Comparison of ENCODE assay signal across 8 cellular contexts in genomic region chr1:243253211-243253926, GRCh38. TPM values are rescaled to one million over a fixed set of nuclear protein-coding genes. Genes with fewer than 3 reads are reported as not detected.
DNase-seq lines count a peak whose midpoint lies in the region; FAIRE-seq and TF ChIP-seq lines count a peak whose summit lies in the region.

No MANE protein-coding gene starts in this region.

- FAIRE-seq in D721Med (lab: Jason Lieb, UNC) = peak; percentile 66

- no peak overlapping the region for H2AFZ ChIP-seq in Karpas-422 (ENCODE audit: low read length)

- no peaks in the 10 kb centered on the region for H3K9me2 ChIP-seq in Karpas-422 (replicated peaks; ENCODE audit: insufficient read depth, low read length)

- H3K4me2 ChIP-seq in Karpas-422 (ENCODE audit: low read depth, low read length, poor library complexity, severe bottlenecking) = peak overlapping the region; percentile 85

- peak overlapping the region; percentile 81 for H3K9ac ChIP-seq in Karpas-422 (ENCODE audit: low read length)

- DNase-seq in D721Med (ENCODE audit: insufficient read length, low spot score) (no peak), Karpas-422 (peak; percentile 52), brain microvascular endothelial cell (no peak), medulla oblongata (ENCODE audit: extremely low spot score) (peak; percentile 61), NCI-H446 treated with DMSO at 0.1 percent for 48 hours (lab: John Stamatoyannopoulos, UW) (no peak), NCI-H1930 (lab: John Stamatoyannopoulos, UW) (no peak), posterior cingulate gyrus (no peak)

- H3K36me3 ChIP-seq in Karpas-422 (ENCODE audit: insufficient read depth, low read length) = peaks cover 7% of the 10 kb centered on the region; the same call in 1 of the 2 replicates
- H3K36me3 ChIP-seq in brain microvascular endothelial cell (replicated peaks) = peaks cover 2% of the 10 kb centered on the region
- no peaks in the 10 kb centered on the region for H3K36me3 ChIP-seq in urinary bladder (ENCODE audit: insufficient read depth)

- H4K20me1 ChIP-seq in Karpas-422 (ENCODE audit: insufficient read depth, low read depth, low read length) = no peaks in the 10 kb centered on the region

- no peak for TF ChIP-seq CTCF in D721Med (IDR thresholded peaks at IDR 0.05; ENCODE audit: insufficient read depth, missing control alignments)
- TF ChIP-seq CTCF in brain microvascular endothelial cell (IDR thresholded peaks at IDR 0.05; ENCODE audit: low read depth, low read length, missing control alignments) = no peak

- H3K9me3 ChIP-seq in Karpas-422 (ENCODE audit: low read length) = no peaks in the 10 kb centered on the region

- peaks cover 90% of the 10 kb centered on the region for H3K79me2 ChIP-seq in Karpas-422 (ENCODE audit: low read length)

- 7% methylated on average over 8 of the region's 8 CpGs for WGBS in urinary bladder

- H3K4me3 ChIP-seq in Karpas-422 (ENCODE audit: low read length) = peak overlapping the region; percentile 77
- H3K4me3 ChIP-seq in brain microvascular endothelial cell (ENCODE audit: low read depth, low read length) = peak overlapping the region; percentile 90
- peak overlapping the region; percentile 0 for H3K4me3 ChIP-seq in urinary bladder (ENCODE audit: low read depth, low read length)

- H3K4me1 ChIP-seq in Karpas-422 (ENCODE audit: low read length) (peaks cover 59% of the 10 kb centered on the region), urinary bladder (ENCODE audit: insufficient read depth) (no peaks in the 10 kb centered on the region)

- H3K27me3 ChIP-seq in Karpas-422 (ENCODE audit: low read length) (no peaks in the 10 kb centered on the region), brain microvascular endothelial cell (replicated peaks) (no peaks in the 10 kb centered on the region)

- peak overlapping the region; percentile 7; the same call in 1 of the 2 replicates for H3K27ac ChIP-seq in Karpas-422 (ENCODE audit: low read length)
- peak overlapping the region; percentile 87 for H3K27ac ChIP-seq in brain microvascular endothelial cell
- H3K27ac ChIP-seq in urinary bladder (ENCODE audit: low read depth) = no peak overlapping the region

- intact Hi-C loops in posterior cingulate gyrus (cut with DNase I) = no loop called here

- in situ Hi-C loops in brain microvascular endothelial cell (cut with HindIII; ENCODE audit: low pct_ligation_motif_present, low sequenced_read_pairs) = no loop called here

RNA-seq across cellular contexts. Expression of gene CEP170, which starts 1.7 kb away (rescaled TPM):
- 87.3 and 124 TPM in 2 replicates for total RNA-seq in Karpas-422 (2014; rRNA removed; shearing (Covaris generic); ENCODE audit: low replicate concordance)
- total RNA-seq in urinary bladder = 163 TPM
- polyA plus RNA-seq in urinary bladder = 16.2 TPM

RNA-seq across cellular contexts. Expression of gene SDCCAG8, which starts 2.5 kb away (rescaled TPM):
- 36.6 and 41.0 TPM in 2 replicates for total RNA-seq in Karpas-422 (2014; rRNA removed; shearing (Covaris generic); ENCODE audit: low replicate concordance)
- 85.5 TPM for total RNA-seq in urinary bladder
- 19.0 TPM for polyA plus RNA-seq in urinary bladder

Comparison
In these comparisons a context has a peak if more than half of its experiments do, and no peak if none do; other contexts are left out.
1. DNase-seq: peak in Karpas-422 (single experiment) and medulla oblongata (single experiment); none in D721Med (single experiment), brain microvascular endothelial cell (single experiment), NCI-H446 treated with DMSO at 0.1 percent for 48 hours (single experiment), NCI-H1930 (0 of 2) and posterior cingulate gyrus (0 of 10).
2. H3K4me3 ChIP-seq: peak in every context shown above with its lines; median percentile 90 in brain microvascular endothelial cell; 77 in Karpas-422; 0 in urinary bladder.